ENCODE assay signal across 9 cellular contexts in genomic region chr9:83620841-83621636, GRCh38.
DNase-seq lines count a peak whose midpoint lies in the region; ATAC-seq and TF ChIP-seq lines count a peak whose summit lies in the region.
"Had no signal": no experiment of that assay in that cellular context is flagged by ENCODE, and none has a peak within 500 bp of the region (broad histone marks: within the 10 kb centered on the region; RNA-seq: fewer than 3 reads in every experiment).

No MANE protein-coding gene starts in this region.

- H3K4me3 ChIP-seq in astrocyte of the spinal cord (ENCODE audit: low read depth, low read length): no peak overlapping the region
- H3K4me3 ChIP-seq: BLaER1 had no signal

- DNase-seq in NCI-H2107 treated with DMSO at 0.1 percent for 48 hours (lab: John Stamatoyannopoulos, UW; ENCODE audit: unreplicated experiment) (peak; percentile 30), NCI-H2107 (lab: John Stamatoyannopoulos, UW) (no peak), Kasumi-1 (lab: John Stamatoyannopoulos, UW) (peak; percentile 58), astrocyte of the spinal cord (ENCODE audit: low read depth, low spot score) (peak; percentile 53), iPS-NIHi11 (ENCODE audit: low spot score) (peak; percentile 63)
- peak; percentile 20 for DNase-seq in stimulated activated CD4-positive, alpha-beta T cell treated with anti-CD3 and anti-CD28 coated beads, Interleukin-1b, Interleukin-23, amount 100 ng/mL, for 48 hours

- in situ Hi-C loops in astrocyte of the spinal cord (cut with HindIII; ENCODE audit: low sequenced_read_pairs): no loop called here

- ATAC-seq in SK-N-SH treated with all-trans-retinoic acid at 6 μM for 48 hours: peak; percentile 33
- ATAC-seq in HG02623 (IDR thresholded peaks at IDR 0.05; ENCODE audit: unreplicated experiment): no peak

- peak; percentile 84 for TF ChIP-seq CTCF in astrocyte of the spinal cord (IDR thresholded peaks at IDR 0.05; ENCODE audit: low read depth, low read length)

TF ChIP-seq in SK-N-SH treated with all-trans-retinoic acid at 6 μM for 48 hours, 23 proteins besides CTCF, POLR2A, EP300 and RAD21:
- TF ChIP-seq TCF4 (CRISPR knock-in tag; IDR thresholded peaks at IDR 0.05; ENCODE audit: borderline replicate concordance) (no peak), ZFP30 (CRISPR knock-in tag; IDR thresholded peaks at IDR 0.05) (no peak), CREB5 (CRISPR knock-in tag; IDR thresholded peaks at IDR 0.05; ENCODE audit: low read depth) (no peak), OSR1 (CRISPR knock-in tag; IDR thresholded peaks at IDR 0.05) (no peak), ZNF70 (CRISPR knock-in tag; IDR thresholded peaks at IDR 0.05) (no peak), ZNF565 (CRISPR knock-in tag; conservative IDR thresholded peaks at IDR 0.05; ENCODE audit: low read depth) (no peak), ZNF8 (CRISPR knock-in tag; IDR thresholded peaks at IDR 0.05) (no peak), ESRRG (CRISPR knock-in tag; IDR thresholded peaks at IDR 0.05) (no peak), SNAI2 (CRISPR knock-in tag; IDR thresholded peaks at IDR 0.05) (no peak), TSHZ2 (CRISPR knock-in tag; IDR thresholded peaks at IDR 0.05) (no peak), ZFP3 (CRISPR knock-in tag; IDR thresholded peaks at IDR 0.05) (no peak)
TF ChIP-seq in SK-N-SH treated with all-trans-retinoic acid at 6 μM for 48 hours: peak in this region for 0.
